24 cellular contexts compared by ENCODE assay signal in genomic region chr18:9949861-9950260, GRCh38. TPM values are rescaled to one million over a fixed set of nuclear protein-coding genes. Genes with fewer than 3 reads are reported as not detected.
DNase-seq lines count a peak whose midpoint lies in the region; ATAC-seq and TF ChIP-seq lines count a peak whose summit lies in the region.
"Had no signal": no experiment of that assay in that cellular context is flagged by ENCODE, and none has a peak within 500 bp of the region (broad histone marks: within the 10 kb centered on the region; RNA-seq: fewer than 3 reads in every experiment).

No MANE protein-coding gene starts in this region.

- H3K27ac Mint-ChIP-seq in Calu3 (ENCODE audit: unreplicated experiment) (peak overlapping the region; percentile 70), T-helper 17 cell (peak overlapping the region; percentile 71), immature natural killer cell (peak overlapping the region in 1 of 6 donors; percentile 9)
- H3K27ac Mint-ChIP-seq: B cell; CD8-positive, alpha-beta T cell had no signal

- no peak overlapping the region for H3K4me3 Mint-ChIP-seq in Calu3 (ENCODE audit: low read depth, unreplicated experiment)
- H3K4me3 Mint-ChIP-seq in T-helper 17 cell = peak overlapping the region; percentile 9
- H3K4me3 Mint-ChIP-seq in immature natural killer cell = no peak overlapping the region
- H3K4me3 Mint-ChIP-seq: B cell; CD8-positive, alpha-beta T cell; GM23338; H9 had no signal

- H3K27me3 Mint-ChIP-seq in Calu3 (ENCODE audit: unreplicated experiment) (no peaks in the 10 kb centered on the region), T-helper 17 cell (no peaks in the 10 kb centered on the region), immature natural killer cell (ENCODE audit: low read depth in 3 of 3) (peaks cover 0 to 4% (median 0%) of the 10 kb centered on the region in 3 donors)
- H3K27me3 Mint-ChIP-seq: B cell had no signal

- H3K4me1 ChIP-seq in lower lobe of right lung (peaks cover 19% of the 10 kb centered on the region), ascending aorta (no peaks in the 10 kb centered on the region)

- peaks cover 89% of the 10 kb centered on the region for H3K36me3 ChIP-seq in lower lobe of right lung
- H3K36me3 ChIP-seq in ascending aorta = peaks cover 32 to 55% of the 10 kb centered on the region in 2 donors

- no peak overlapping the region for H3K27ac ChIP-seq in lower lobe of right lung
- H3K27ac ChIP-seq in ascending aorta = no peak overlapping the region
- H3K27ac ChIP-seq: C4-2B, RWPE1 had no signal

- H3K9me3 Mint-ChIP-seq in Calu3 (ENCODE audit: low read depth, unreplicated experiment) = no peaks in the 10 kb centered on the region
- H3K9me3 Mint-ChIP-seq in immature natural killer cell = no peaks in the 10 kb centered on the region
- H3K9me3 Mint-ChIP-seq: CD8-positive, alpha-beta T cell; GM23338; H9 had no signal

- CTCF ChIA-PET in Calu3 (lab: Charles Lee) = interaction anchor here (1.5 kb wide), 1 partner anchor 51 kb away, joined by 7 read pairs; no protein-coding TSS in a partner anchor

- ATAC-seq in T-helper 17 cell (no peak), left lobe of liver (peak; percentile 29), lower lobe of right lung (peak; percentile 40 to 75), HG03520 (IDR thresholded peaks at IDR 0.05; ENCODE audit: unreplicated experiment) (no peak)
- ATAC-seq: CD8-positive, alpha-beta T cell; Panc1 had no signal

- peaks cover 16% of the 10 kb centered on the region for H3K4me1 Mint-ChIP-seq in Calu3 (ENCODE audit: low read depth, unreplicated experiment)
- peaks cover 9% of the 10 kb centered on the region for H3K4me1 Mint-ChIP-seq in T-helper 17 cell
- peaks cover 9 to 25% of the 10 kb centered on the region in 2 donors for H3K4me1 Mint-ChIP-seq in immature natural killer cell

- intact Hi-C loops in Calu3 (cut with micrococcal nuclease; ENCODE audit: unreplicated experiment) = loop anchor here (5.0 to 10.0 kb wide), 2 partner anchors 123 to 155 kb away; no protein-coding TSS in a partner anchor
- intact Hi-C loops in lower lobe of right lung (cut with DNase I) = no loop called here
- intact Hi-C loops in ascending aorta (cut with DNase I) = no loop called here

- TF ChIP-seq CTCF in Calu3 (IDR thresholded peaks at IDR 0.05; ENCODE audit: unreplicated experiment) (no peak), lower lobe of right lung (IDR thresholded peaks at IDR 0.05) (no peak), ascending aorta (IDR thresholded peaks at IDR 0.05) (no peak)

- no TSS peak for BruUV-seq in Calu3 (replicated peaks; lab: Mats Ljungman, UMichigan)

- H3K27me3 ChIP-seq in lower lobe of right lung (ENCODE audit: low read depth) = no peaks in the 10 kb centered on the region
- no peaks in the 10 kb centered on the region for H3K27me3 ChIP-seq in ascending aorta

- H3K9me3 ChIP-seq in T-helper 17 cell (ENCODE audit: control insufficient read depth, low read length, poor library complexity, severe bottlenecking) (no peaks in the 10 kb centered on the region), lower lobe of right lung (no peaks in the 10 kb centered on the region), ascending aorta (no peaks in the 10 kb centered on the region)
- H3K9me3 ChIP-seq: Caco-2 had no signal

- H3K36me3 Mint-ChIP-seq in Calu3 (ENCODE audit: insufficient read depth, unreplicated experiment) (peaks cover 63% of the 10 kb centered on the region), T-helper 17 cell (ENCODE audit: low read depth) (peaks cover 10% of the 10 kb centered on the region), immature natural killer cell (peaks cover 8 to 33% (median 31%) of the 10 kb centered on the region in 3 donors)

- DNase-seq in Calu3 (no peak), T-helper 17 cell (no peak), left lobe of liver (ENCODE audit: low spot score) (no peak), lower lobe of right lung (no peak), ascending aorta (ENCODE audit: low spot score in 2 of 2) (no peak), immature natural killer cell (no peak)
- DNase-seq in stimulated activated CD4-positive, alpha-beta T cell treated with anti-CD3 and anti-CD28 coated beads, Interleukin-12 subunit alpha, Interleukin-12 subunit beta, amount 100 ng/mL, for 4 hours = no peak
- DNase-seq: Caco-2; CD8-positive, alpha-beta T cell; DMS79 treated with DMSO at 0.1 percent for 48 hours; GF-D8; H9; KG1; MM.1S; NCI-H2029; NCI-H446 treated with DMSO at 0.1 percent for 48 hours; NCI-H526; SHP77 had no signal

- no peak overlapping the region for H3K4me3 ChIP-seq in lower lobe of right lung
- no peak overlapping the region for H3K4me3 ChIP-seq in ascending aorta
- H3K4me3 ChIP-seq: GM23338 had no signal

RNA-seq across cellular contexts. Expression of gene VAPA, which starts 36.0 kb away (rescaled TPM):
- total RNA-seq in Calu3 (2022) (196 and 227 TPM in 2 replicates), T-helper 17 cell (100 to 1,000 TPM; 149 to 161 TPM), left lobe of liver (72.4 TPM), lower lobe of right lung (235 TPM), ascending aorta (109 TPM)
- polyA plus RNA-seq in immature natural killer cell = 100 to 1,000 TPM; 187 to 252 (median 235) TPM

Comparison
In these comparisons a context has a peak if more than half of its experiments do, and no peak if none do; other contexts are left out.
1. ATAC-seq: peak in left lobe of liver (single experiment) and lower lobe of right lung (2 of 2); none in T-helper 17 cell (single experiment) and HG03520 (single experiment).